Comparison of ENCODE assay signal across 14 cellular contexts in genomic region chr2:113150258-113150601, GRCh38. TPM values are rescaled to one million over a fixed set of nuclear protein-coding genes. Genes with fewer than 3 reads are reported as not detected.
A peak's percentile ranks its signal among the peaks of the same experiment; 100 is the strongest.
DNase-seq lines count a peak whose midpoint lies in the region; ATAC-seq and TF ChIP-seq lines count a peak whose summit lies in the region.
"Had no signal": no experiment of that assay in that cellular context is flagged by ENCODE, and none has a peak within 500 bp of the region (broad histone marks: within the 10 kb centered on the region; RNA-seq: fewer than 3 reads in every experiment).

No MANE protein-coding gene starts in this region.

- H3K9me3 Mint-ChIP-seq in WTC11 (no peaks in the 10 kb centered on the region), glutamatergic neuron (ENCODE audit: unreplicated experiment) (peaks cover 4% of the 10 kb centered on the region), memory B cell (no peaks in the 10 kb centered on the region)
- H3K9me3 Mint-ChIP-seq: CD8-positive, alpha-beta memory T cell; IgD-negative memory B cell had no signal

- H3K27ac Mint-ChIP-seq in WTC11 (no peak overlapping the region), glutamatergic neuron (ENCODE audit: unreplicated experiment) (peak overlapping the region; percentile 40), memory B cell (peak overlapping the region; percentile 35)

- no peak for TF ChIP-seq POLR2A in uterus (IDR thresholded peaks at IDR 0.05)

- intact Hi-C loops in uterus (cut with DNase I; ENCODE audit: low total_unique reads) = no loop called here

- POLR2A ChIA-PET in WTC11 (lab: Charles Lee) = no interaction called here

- H3K4me3 Mint-ChIP-seq in WTC11 (no peak overlapping the region), glutamatergic neuron (ENCODE audit: unreplicated experiment) (no peak overlapping the region), memory B cell (no peak overlapping the region)
- H3K4me3 Mint-ChIP-seq: CD8-positive, alpha-beta memory T cell; IgD-negative memory B cell had no signal

- no peak for TF ChIP-seq CTCF in WTC11 (IDR thresholded peaks at IDR 0.05)
- TF ChIP-seq CTCF in glutamatergic neuron (IDR thresholded peaks at IDR 0.05; ENCODE audit: partially characterized antibody, unreplicated experiment) = no peak
- TF ChIP-seq CTCF in uterus (IDR thresholded peaks at IDR 0.05) = no peak

- CTCF ChIA-PET in WTC11 (lab: Charles Lee) = interaction anchor here (0.7 to 1.6 kb wide), 3 partner anchors 12 to 72 kb away, joined by 3 to 9 read pairs (median 7); no protein-coding TSS in a partner anchor

- H3K27me3 Mint-ChIP-seq in WTC11 (ENCODE audit: low read depth) = peaks cover 10% of the 10 kb centered on the region
- H3K27me3 Mint-ChIP-seq in glutamatergic neuron (ENCODE audit: unreplicated experiment) = peaks cover 2% of the 10 kb centered on the region
- H3K27me3 Mint-ChIP-seq in memory B cell = no peaks in the 10 kb centered on the region

- no peaks in the 10 kb centered on the region for H3K9me3 ChIP-seq in uterus
- H3K9me3 ChIP-seq: BLaER1, Caco-2 had no signal

- H3K4me3 ChIP-seq in uterus = no peak overlapping the region
- H3K4me3 ChIP-seq: BLaER1 had no signal

- H3K27me3 ChIP-seq in uterus = no peaks in the 10 kb centered on the region
- H3K27me3 ChIP-seq: BLaER1 had no signal

- ATAC-seq in WTC11 (no peak), memory B cell (ENCODE audit: low read depth) (no peak), HG03460 (IDR thresholded peaks at IDR 0.05; ENCODE audit: unreplicated experiment) (no peak), HG02981 (IDR thresholded peaks at IDR 0.05; ENCODE audit: unreplicated experiment) (no peak)
- ATAC-seq: HCT116 had no signal

- no peaks in the 10 kb centered on the region for H3K36me3 ChIP-seq in uterus
- H3K36me3 ChIP-seq: BLaER1 had no signal

- DNase-seq in WTC11 (ENCODE audit: low spot score) (no peak), glutamatergic neuron (no peak), memory B cell (ENCODE audit: low spot score in 2 of 2) (no peak), midbrain (lab: John Stamatoyannopoulos, UW) (no peak), uterus (no peak)
- DNase-seq: Caco-2; CD8-positive, alpha-beta memory T cell; DND-41; GDM1 had no signal

- H3K27ac ChIP-seq in uterus = no peak overlapping the region
- H3K27ac ChIP-seq: BLaER1 had no signal

- no peaks in the 10 kb centered on the region for H3K4me1 ChIP-seq in uterus
- H3K4me1 ChIP-seq: Caco-2 had no signal

- H3K36me3 Mint-ChIP-seq in WTC11 (no peaks in the 10 kb centered on the region), glutamatergic neuron (ENCODE audit: unreplicated experiment) (no peaks in the 10 kb centered on the region), memory B cell (no peaks in the 10 kb centered on the region)
- H3K36me3 Mint-ChIP-seq: IgD-negative memory B cell had no signal

- H3K4me1 Mint-ChIP-seq in WTC11 = no peaks in the 10 kb centered on the region
- H3K4me1 Mint-ChIP-seq in glutamatergic neuron (ENCODE audit: low read depth, unreplicated experiment) = peaks cover 2% of the 10 kb centered on the region
- H3K4me1 Mint-ChIP-seq in memory B cell = peaks cover 20% of the 10 kb centered on the region
- H3K4me1 Mint-ChIP-seq: CD8-positive, alpha-beta memory T cell had no signal

TF ChIP-seq in WTC11, 78 proteins besides CTCF, POLR2A, EP300 and RAD21:
- no peak for TF ChIP-seq E2F1 (CRISPR knock-in tag; IDR thresholded peaks at IDR 0.05)
- 0 out of 2 replicates have a peak, but pooled peaks have one; percentile 31 for TF ChIP-seq ZNF281 (CRISPR knock-in tag; IDR thresholded peaks at IDR 0.05)
- no peak for TF ChIP-seq JUN (CRISPR knock-in tag; IDR thresholded peaks at IDR 0.05)
- no peak for TF ChIP-seq JAZF1 (CRISPR knock-in tag; IDR thresholded peaks at IDR 0.05)

RNA-seq across cellular contexts. Expression of gene IL1RN, which starts 22.8 kb away (rescaled TPM):
- total RNA-seq in WTC11 (2021) (not detected in 3 replicates), glutamatergic neuron (ENCODE audit: unreplicated experiment) (not detected), uterus (under 1 TPM in 1 of 4 donors, not detected in 3; 0.77 TPM)
- total RNA-seq: Caco-2 had no signal

RNA-seq across cellular contexts. Expression of gene PSD4, which starts 23.5 kb away (rescaled TPM):
- total RNA-seq in WTC11 (2021) (1.5 to 2.7 TPM (median 2.3 TPM) in 3 replicates), glutamatergic neuron (ENCODE audit: unreplicated experiment) (1.2 TPM), uterus (10 to 100 TPM in 2 of 4 donors, 1 to 10 TPM in 2; 1.8 to 31.8 (median 7.6) TPM)
